12 cellular contexts compared by ENCODE assay signal in genomic region chr10:73648975-73649829, GRCh38. TPM values are rescaled to one million over a fixed set of nuclear protein-coding genes. Genes with fewer than 3 reads are reported as not detected.
DNase-seq lines count a peak whose midpoint lies in the region; ATAC-seq and TF ChIP-seq lines count a peak whose summit lies in the region.
"Had no signal": no experiment of that assay in that cellular context is flagged by ENCODE, and none has a peak within 500 bp of the region (broad histone marks: within the 10 kb centered on the region; RNA-seq: fewer than 3 reads in every experiment).

No MANE protein-coding gene starts in this region.

- no peaks in the 10 kb centered on the region for H3K9me2 ChIP-seq in PC-3 (replicated peaks; ENCODE audit: low read length)

- H4K20me1 ChIP-seq in PC-3 (ENCODE audit: low read length) = no peaks in the 10 kb centered on the region

- no peak overlapping the region for H2BK12ac ChIP-seq in neuronal stem cell (ENCODE audit: low read length)

- ATAC-seq in PC-3 = peak; percentile 2; the same call in 1 of the 2 replicates
- peak in 1 of 4 donors; percentile 21 for ATAC-seq in heart left ventricle
- ATAC-seq in GM18909 (IDR thresholded peaks at IDR 0.05; ENCODE audit: poor library complexity, unreplicated experiment) = no peak
- no peak for ATAC-seq in HG03139 (IDR thresholded peaks at IDR 0.05; ENCODE audit: unreplicated experiment)
- no peak for ATAC-seq in HG02571 (IDR thresholded peaks at IDR 0.05; ENCODE audit: unreplicated experiment)

- no peaks in the 10 kb centered on the region for H3K4me1 ChIP-seq in PC-3 (ENCODE audit: insufficient read depth, low read length)
- peaks cover 3 to 69% (median 27%) of the 10 kb centered on the region in 12 donors for H3K4me1 ChIP-seq in heart left ventricle
- H3K4me1 ChIP-seq in neuronal stem cell (ENCODE audit: control insufficient read depth in 2 of 2, insufficient read depth in 1 of 2, low read depth in 1 of 2, low read length in 2 of 2) = peaks cover 0 to 22% of the 10 kb centered on the region in 2 donors

- no peaks in the 10 kb centered on the region for H3K27me3 ChIP-seq in PC-3 (ENCODE audit: low read length)
- no peaks in the 10 kb centered on the region for H3K27me3 ChIP-seq in heart left ventricle
- H3K27me3 ChIP-seq in neuronal stem cell (ENCODE audit: control insufficient read depth in 3 of 3, insufficient read depth in 3 of 3, low read depth in 1 of 3, low read length in 3 of 3) = no peaks in the 10 kb centered on the region

- 34 to 45% (median 38%) methylated on average over 4 of the region's 4 CpGs for WGBS in heart left ventricle, 4 donors
- no CpG with 5 or more reads among the region's 4 CpGs for WGBS in neuronal stem cell (ENCODE audit: extremely low coverage in 2 of 2, insufficient read length in 2 of 2, insufficient replicate concordance in 1 of 2), 2 donors

- BruUV-seq in PC-3 (replicated peaks; lab: Mats Ljungman, UMichigan) = no TSS peak

- H4K8ac ChIP-seq in neuronal stem cell (ENCODE audit: low read depth, low read length) = no peak overlapping the region

- CTCF ChIA-PET in PC-3 (lab: Charles Lee) = no interaction called here

- no peak overlapping the region for H2BK120ac ChIP-seq in neuronal stem cell (ENCODE audit: low read depth, low read length)

- peaks cover 1% of the 10 kb centered on the region for H3K79me1 ChIP-seq in neuronal stem cell (ENCODE audit: low read depth, low read length)

- H3K9me3 ChIP-seq in PC-3 (ENCODE audit: low read length) (no peaks in the 10 kb centered on the region), heart left ventricle (no peaks in the 10 kb centered on the region), neuronal stem cell (replicated peaks in 1 of 2; ENCODE audit: control insufficient read depth in 2 of 2, insufficient read depth in 1 of 2, low read depth in 1 of 2, low read length in 2 of 2) (no peaks in the 10 kb centered on the region)
- H3K9me3 ChIP-seq: prostate gland had no signal

- no peak for TF ChIP-seq CTCF in PC-3 (conservative IDR thresholded peaks at IDR 0.05; ENCODE audit: low read depth, low read length)
- no peak for TF ChIP-seq CTCF in heart left ventricle (IDR thresholded peaks at IDR 0.05)

- no peak overlapping the region for H3K4ac ChIP-seq in neuronal stem cell (ENCODE audit: low read length)

- H3K9ac ChIP-seq in PC-3 (ENCODE audit: low read length) = no peak overlapping the region
- H3K9ac ChIP-seq in neuronal stem cell (ENCODE audit: low read depth, low read length, poor library complexity) = no peak overlapping the region

- H3K23ac ChIP-seq in neuronal stem cell (ENCODE audit: low read depth, low read length, poor library complexity) = no peak overlapping the region

- H3K27ac ChIP-seq in PC-3 (ENCODE audit: low read length) (no peak overlapping the region), heart left ventricle (peak overlapping the region; percentile 52 to 99 (median 92)), neuronal stem cell (replicated peaks; ENCODE audit: low read length) (no peak overlapping the region)
- H3K27ac ChIP-seq: epithelial cell of prostate, prostate gland had no signal

- no peaks in the 10 kb centered on the region for H3F3A ChIP-seq in PC-3 (ENCODE audit: low read length, unreplicated experiment)

- no peak overlapping the region for H3K14ac ChIP-seq in neuronal stem cell (ENCODE audit: low read length)

- no peak overlapping the region for H2AFZ ChIP-seq in PC-3 (ENCODE audit: low read length)
- H2AFZ ChIP-seq in neuronal stem cell (ENCODE audit: low read length) = no peak overlapping the region

- H2BK15ac ChIP-seq in neuronal stem cell (ENCODE audit: low read length) = no peak overlapping the region

- no peak for TF ChIP-seq POLR2A in heart left ventricle (IDR thresholded peaks at IDR 0.05)

- H2AK5ac ChIP-seq in neuronal stem cell (ENCODE audit: low read depth, low read length) = no peak overlapping the region

- H3K4me3 ChIP-seq in PC-3 (ENCODE audit: low read length) (no peak overlapping the region), heart left ventricle (peak overlapping the region; percentile 4 to 88 (median 66)), neuronal stem cell (ENCODE audit: low read length in 2 of 2) (no peak overlapping the region)

- POLR2A ChIA-PET in PC-3 (lab: Charles Lee; ENCODE audit: unreplicated experiment) = interaction anchor here (0.6 kb wide), 1 partner anchor 24 kb away, joined by 3 read pairs; no protein-coding TSS in a partner anchor

- no peaks in the 10 kb centered on the region for H3K36me3 ChIP-seq in PC-3 (ENCODE audit: low read depth, low read length)
- peaks cover 0 to 5% (median 0%) of the 10 kb centered on the region in 9 donors for H3K36me3 ChIP-seq in heart left ventricle
- H3K36me3 ChIP-seq in neuronal stem cell (replicated peaks in 1 of 2; ENCODE audit: control insufficient read depth in 2 of 2, insufficient read depth in 2 of 2, low read length in 2 of 2) = no peaks in the 10 kb centered on the region
- H3K36me3 ChIP-seq: prostate gland had no signal

- intact Hi-C loops in PC-3 (cut with micrococcal nuclease) (no loop called here), heart left ventricle (cut with DNase I) (loop anchor here in 1 of 10 donors (10.0 kb wide), 1 partner anchor 384 kb away; no protein-coding TSS in a partner anchor)

- H4K91ac ChIP-seq in neuronal stem cell (ENCODE audit: low read depth, low read length, poor library complexity) = no peak overlapping the region

- H3K4me2 ChIP-seq in PC-3 (ENCODE audit: low read length) (no peak overlapping the region), neuronal stem cell (ENCODE audit: insufficient read depth, low read length, poor library complexity, severe bottlenecking) (peak overlapping the region; percentile 92)

- peak; percentile 45 for DNase-seq in EL
- peak; percentile 72 for DNase-seq in PC-3
- peak in 1 of 5 donors; percentile 42 for DNase-seq in heart left ventricle
- no peak for DNase-seq in neuronal stem cell (ENCODE audit: low spot score)
- DNase-seq in NCI-H526 (lab: John Stamatoyannopoulos, UW) = no peak
- DNase-seq: activated CD8-positive, alpha-beta memory T cell treated with anti-CD3 and anti-CD28 coated beads for 24 hours; NCI-H510A treated with DMSO at 0.1 percent for 48 hours had no signal

- H2BK5ac ChIP-seq in neuronal stem cell (ENCODE audit: low read length) = no peak overlapping the region

- H3K79me2 ChIP-seq in PC-3 (ENCODE audit: low read length) = no peaks in the 10 kb centered on the region

- no peak overlapping the region for H3K18ac ChIP-seq in neuronal stem cell (ENCODE audit: low read length)

RNA-seq across cellular contexts. Expression of gene SYNPO2L, which starts 6.6 kb away (rescaled TPM):
- total RNA-seq in PC-3 (2014; rRNA removed) = 0.06 TPM in 1 of 2 replicates, not detected in the other
- 100 to 1,000 TPM; 129 to 649 (median 387) TPM for total RNA-seq in heart left ventricle
- 100 to 1,000 TPM in 1 of 2 donors, 10 to 100 TPM in 1; 77.8 to 246 TPM for polyA plus RNA-seq in heart left ventricle
- 0.04 TPM for polyA plus RNA-seq in neuronal stem cell (2013, experiment 1 of 2)
- polyA plus RNA-seq in neuronal stem cell (2013, experiment 2 of 2) = 0.04 TPM

RNA-seq across cellular contexts. Expression of gene MYOZ1, which starts 7.9 kb away (rescaled TPM):
- total RNA-seq in PC-3 (2014; rRNA removed) = 0.17 TPM in 1 of 2 replicates, not detected in the other
- total RNA-seq in heart left ventricle = 1 to 10 TPM in 3 of 9 donors, under 1 TPM in 5, not detected in 1; 0.23 to 2.5 (median 0.74) TPM
- under 1 TPM; 0.28 to 0.76 TPM for polyA plus RNA-seq in heart left ventricle
- polyA plus RNA-seq in neuronal stem cell (2013, experiment 1 of 2) = 3.9 TPM
- 4.0 TPM for polyA plus RNA-seq in neuronal stem cell (2013, experiment 2 of 2)

RNA-seq across cellular contexts. Expression of gene AGAP5, which starts 48.7 kb away (rescaled TPM):
- total RNA-seq in PC-3 (2014; rRNA removed) = 15.0 and 18.2 TPM in 2 replicates
- 1 to 10 TPM; 1.2 to 6.2 (median 3.3) TPM for total RNA-seq in heart left ventricle
- polyA plus RNA-seq in heart left ventricle = 1 to 10 TPM; 1.4 to 6.0 TPM
- polyA plus RNA-seq in neuronal stem cell (2013, experiment 1 of 2) = 3.1 TPM
- polyA plus RNA-seq in neuronal stem cell (2013, experiment 2 of 2) = 3.4 TPM

RNA-seq across cellular contexts. Expression of gene USP54, which starts 58.1 kb away (rescaled TPM):
- total RNA-seq in PC-3 (2014; rRNA removed) = 40.5 and 43.7 TPM in 2 replicates
- total RNA-seq in heart left ventricle = 10 to 100 TPM; 14.1 to 37.3 (median 20.1) TPM
- 10 to 100 TPM in 1 of 2 donors, 1 to 10 TPM in 1; 9.1 to 10.4 TPM for polyA plus RNA-seq in heart left ventricle
- 80.7 TPM for polyA plus RNA-seq in neuronal stem cell (2013, experiment 1 of 2)
- polyA plus RNA-seq in neuronal stem cell (2013, experiment 2 of 2) = 79.9 TPM

Comparison
In these comparisons a context has a peak if more than half of its experiments do, and no peak if none do; other contexts are left out.
1. DNase-seq: peak in EL (single experiment) and PC-3 (single experiment); none in neuronal stem cell (single experiment) and NCI-H526 (0 of 2).
2. H3K27ac ChIP-seq: peak in heart left ventricle (12 of 12); none in PC-3 (single experiment) and neuronal stem cell (single experiment).
3. H3K4me3 ChIP-seq: peak in heart left ventricle (12 of 12); none in PC-3 (single experiment) and neuronal stem cell (0 of 2).
4. RNA of gene SYNPO2L, which starts 6.6 kb away (total RNA-seq): 129 to 649 TPM in heart left ventricle; 0.06 TPM in PC-3; every median in the first group is over 100 times any median in the second.